Comparison of ENCODE assay signal across 15 cellular contexts in the genomic region with DNA sequence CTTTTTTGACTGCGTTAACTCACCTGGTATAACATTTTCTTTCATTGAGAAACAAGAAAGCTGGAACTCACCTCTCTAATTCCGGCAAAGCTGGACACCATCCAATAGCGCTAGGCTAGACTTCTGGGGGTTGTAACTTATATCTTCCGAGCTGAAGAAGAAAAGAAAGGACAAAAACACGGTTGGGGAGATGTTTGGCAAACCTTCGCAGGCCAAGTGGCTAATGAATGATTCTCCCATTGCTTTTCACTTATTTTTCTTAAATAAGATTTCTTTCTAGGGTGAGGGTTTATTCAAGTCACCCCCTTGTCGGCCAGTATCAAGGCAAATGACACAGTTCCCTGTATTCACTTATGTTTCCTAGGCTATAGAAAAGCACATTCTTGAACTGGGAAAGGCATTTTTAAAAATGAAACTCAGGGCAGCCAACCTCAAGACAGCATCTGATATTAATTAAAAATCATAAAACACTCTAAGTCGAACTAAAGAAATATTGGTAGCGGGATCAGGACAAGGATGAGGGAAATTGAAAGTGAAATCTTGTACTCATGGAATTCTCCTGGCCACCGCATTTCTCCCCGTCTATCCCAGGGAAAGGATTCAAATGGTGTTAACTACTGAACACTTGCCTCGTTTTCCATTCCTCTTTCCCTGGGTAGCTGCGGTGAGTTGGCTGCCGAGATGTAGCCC.
A peak's percentile ranks its signal among the peaks of the same experiment; 100 is the strongest.
DNase-seq lines count a peak whose midpoint lies in the region; ATAC-seq and TF ChIP-seq lines count a peak whose summit lies in the region.
"Had no signal": no experiment of that assay in that cellular context is flagged by ENCODE, and none has a peak within 500 bp of the region (broad histone marks: within the 10 kb centered on the region; RNA-seq: fewer than 3 reads in every experiment).

No MANE protein-coding gene starts in this region.

- H3K9me3 Mint-ChIP-seq in brain, result peaks cover 0 to 3% (median under 1%) of the 10 kb centered on the region in 5 experiments
- H3K9me3 Mint-ChIP-seq: T-helper 2 cell treated with Interferon-gamma antibody and Interleukin-4, amounts not matched to agents 5 μg/mL and 100 μg/mL, for 36 hours had no signal

- no peak overlapping the region for H3K27ac Mint-ChIP-seq in brain
- H3K27ac Mint-ChIP-seq: activated CD8-positive, alpha-beta memory T cell treated with anti-CD3 and anti-CD28 coated beads, Interleukin-2, amount 10 ng/mL, durations not matched to agents 7 days and 5 days; T-helper 2 cell treated with Interferon-gamma antibody and Interleukin-4, amounts not matched to agents 5 μg/mL and 100 μg/mL, for 36 hours had no signal

- H3K9me2 ChIP-seq in hepatocyte (replicated peaks; ENCODE audit: insufficient read depth), result no peaks in the 10 kb centered on the region

- H3K27ac ChIP-seq in hepatocyte, result no peak overlapping the region

- H3K79me2 ChIP-seq in hepatocyte, result no peaks in the 10 kb centered on the region

- POLR2A ChIA-PET in BJ (lab: Charles Lee), result no interaction called here

- H3K4me3 Mint-ChIP-seq in brain, result peak overlapping the region in 3 of 5 experiments; percentile 31 to 38 (median 33)
- H3K4me3 Mint-ChIP-seq: activated CD8-positive, alpha-beta memory T cell treated with anti-CD3 and anti-CD28 coated beads, Interleukin-2, amount 10 ng/mL, durations not matched to agents 7 days and 5 days; T-helper 2 cell treated with Interferon-gamma antibody and Interleukin-4, amounts not matched to agents 5 μg/mL and 100 μg/mL, for 36 hours had no signal

- peaks cover 3% of the 10 kb centered on the region; the same call in 1 of the 2 replicates for H3K27me3 ChIP-seq in BJ (ENCODE audit: control insufficient read depth, insufficient read depth, low read length)
- no peaks in the 10 kb centered on the region for H3K27me3 ChIP-seq in hepatocyte

- 59% methylated on average over 14 of the region's 14 CpGs for WGBS in hepatocyte (ENCODE audit: low lambda C conversion rate, missing lambda C conversion rate)

- H3K4me2 ChIP-seq in hepatocyte, result peak overlapping the region; percentile 46

- no peaks in the 10 kb centered on the region for H4K20me1 ChIP-seq in hepatocyte (ENCODE audit: insufficient read depth, poor library complexity, severe bottlenecking)

- H3K9me3 ChIP-seq in hepatocyte (ENCODE audit: low read depth), result no peaks in the 10 kb centered on the region

- H3K36me3 ChIP-seq in BJ (ENCODE audit: control insufficient read depth, insufficient read depth, low read length) (no peaks in the 10 kb centered on the region), hepatocyte (replicated peaks; ENCODE audit: insufficient read depth, low read depth) (no peaks in the 10 kb centered on the region)

- H3K4me1 ChIP-seq in hepatocyte (ENCODE audit: insufficient read depth), result no peaks in the 10 kb centered on the region

- no peak overlapping the region for H2AFZ ChIP-seq in hepatocyte

- DNase-seq in BJ (ENCODE audit: low read depth), result no peak
- no peak for DNase-seq in hepatocyte (ENCODE audit: low spot score)
- DNase-seq in skeletal muscle cell (ENCODE audit: low read depth), result no peak
- no peak for DNase-seq in putamen (ENCODE audit: low spot score)
- DNase-seq in activated T-cell treated with anti-CD3 and anti-CD28 coated beads, Interleukin-2, amount 50 U/mL, for 48 hours, result no peak
- DNase-seq in SHP77 treated with DMSO at 0.1 percent for 48 hours (lab: John Stamatoyannopoulos, UW), result no peak
- DNase-seq: activated CD8-positive, alpha-beta memory T cell treated with anti-CD3 and anti-CD28 coated beads, Interleukin-2, amount 10 ng/mL, durations not matched to agents 7 days and 5 days; glutamatergic neuron; NCI-H2029 treated with DMSO at 0.1 percent for 48 hours; OCI-M1; stimulated activated CD4-positive, alpha-beta T cell treated with anti-CD3 and anti-CD28 coated beads, Interleukin-1b, Interleukin-23, amount 100 ng/mL, for 48 hours; trophoblast cell had no signal

- no peaks in the 10 kb centered on the region for H3K36me3 Mint-ChIP-seq in brain
- H3K36me3 Mint-ChIP-seq: activated CD8-positive, alpha-beta memory T cell treated with anti-CD3 and anti-CD28 coated beads, Interleukin-2, amount 10 ng/mL, durations not matched to agents 7 days and 5 days had no signal

- peak overlapping the region; percentile 18; the same call in 1 of the 2 replicates for H3K4me3 ChIP-seq in BJ (ENCODE audit: low read depth, low read length)
- H3K4me3 ChIP-seq in hepatocyte, result no peak overlapping the region
- H3K4me3 ChIP-seq in skeletal muscle cell (ENCODE audit: low read depth, low read length), result peak overlapping the region; percentile 37

- ATAC-seq in GM18498 (IDR thresholded peaks at IDR 0.05; ENCODE audit: unreplicated experiment), result no peak
- ATAC-seq: activated CD8-positive, alpha-beta memory T cell treated with anti-CD3 and anti-CD28 coated beads, Interleukin-2, amount 10 ng/mL, durations not matched to agents 7 days and 5 days had no signal

- CTCF ChIA-PET in BJ (lab: Yijun Ruan, JAX), result interaction anchor here (0.5 to 1.0 kb wide), 3 partner anchors 69 to 355 kb away, joined by 3 to 4 read pairs (median 3); no protein-coding TSS in a partner anchor

- TF ChIP-seq CTCF in BJ (IDR thresholded peaks at IDR 0.05; ENCODE audit: insufficient read depth, low read depth, low read length) (no peak), brain (conservative IDR thresholded peaks at IDR 0.05) (no peak), hepatocyte (IDR thresholded peaks at IDR 0.05; ENCODE audit: poor library complexity) (no peak)

- H3K27me3 Mint-ChIP-seq in brain, result peaks cover 15% of the 10 kb centered on the region
- H3K27me3 Mint-ChIP-seq: activated CD8-positive, alpha-beta memory T cell treated with anti-CD3 and anti-CD28 coated beads, Interleukin-2, amount 10 ng/mL, durations not matched to agents 7 days and 5 days had no signal

- H3K4me1 Mint-ChIP-seq in brain, result peaks cover 18% of the 10 kb centered on the region
- H3K4me1 Mint-ChIP-seq: activated CD8-positive, alpha-beta memory T cell treated with anti-CD3 and anti-CD28 coated beads, Interleukin-2, amount 10 ng/mL, durations not matched to agents 7 days and 5 days had no signal
